ENCODE assay signal across 16 cellular contexts in genomic region chr12:111093428-111094142, GRCh38. TPM values are rescaled to one million over a fixed set of nuclear protein-coding genes. Genes with fewer than 3 reads are reported as not detected.
DNase-seq lines count a peak whose midpoint lies in the region; ATAC-seq and TF ChIP-seq lines count a peak whose summit lies in the region.
"Had no signal": no experiment of that assay in that cellular context is flagged by ENCODE, and none has a peak within 500 bp of the region (broad histone marks: within the 10 kb centered on the region; RNA-seq: fewer than 3 reads in every experiment).

No MANE protein-coding gene starts in this region.

- H3K36me3 ChIP-seq in BLaER1 treated with 17β-estradiol and CSF1 and Interleukin-3, amounts not matched to agents 10 nM and 100 nM, result no peaks in the 10 kb centered on the region
- H3K36me3 ChIP-seq in mesendoderm (ENCODE audit: control insufficient read depth, insufficient read depth, low read length), result no peaks in the 10 kb centered on the region
- no peaks in the 10 kb centered on the region for H3K36me3 ChIP-seq in transverse colon
- no peaks in the 10 kb centered on the region for H3K36me3 ChIP-seq in lower lobe of right lung
- H3K36me3 ChIP-seq: breast epithelium, neural progenitor cell had no signal

- H2BK5ac ChIP-seq in mesendoderm (ENCODE audit: low read length), result no peak overlapping the region

- H3K4ac ChIP-seq in mesendoderm (ENCODE audit: low read depth, low read length), result no peak overlapping the region

- peak overlapping the region; percentile 49 to 83 (median 64); a peak in 21 of 22 replicates for H3K4me2 ChIP-seq in BLaER1 treated with 17β-estradiol and CSF1 and Interleukin-3, amounts not matched to agents 10 nM and 100 nM
- H3K4me2 ChIP-seq in mesendoderm (ENCODE audit: low read length), result no peak overlapping the region
- H3K4me2 ChIP-seq: GM23338, neural progenitor cell, PC-9 had no signal

- no peaks in the 10 kb centered on the region for H3K27me3 ChIP-seq in BLaER1 treated with 17β-estradiol and CSF1 and Interleukin-3, amounts not matched to agents 10 nM and 100 nM
- H3K27me3 ChIP-seq in mesendoderm (ENCODE audit: insufficient read depth, low read length, poor library complexity) (no peaks in the 10 kb centered on the region), transverse colon (peaks cover 18% of the 10 kb centered on the region), lower lobe of right lung (ENCODE audit: low read depth) (peaks cover 18% of the 10 kb centered on the region)
- H3K27me3 ChIP-seq: neural progenitor cell had no signal

- peak overlapping the region; percentile 28 for H3K56ac ChIP-seq in mesendoderm (ENCODE audit: low read length)

- no peak for TF ChIP-seq EP300 in transverse colon (IDR thresholded peaks at IDR 0.05; ENCODE audit: low read depth)

- peaks cover 14 to 43% (median 28%) of the 10 kb centered on the region in 10 experiments for H3K4me1 ChIP-seq in BLaER1 treated with 17β-estradiol and CSF1 and Interleukin-3, amounts not matched to agents 10 nM and 100 nM
- H3K4me1 ChIP-seq in mesendoderm (ENCODE audit: control insufficient read depth, low read depth, low read length) (no peaks in the 10 kb centered on the region), transverse colon (no peaks in the 10 kb centered on the region), lower lobe of right lung (no peaks in the 10 kb centered on the region)
- H3K4me1 ChIP-seq: breast epithelium, neural progenitor cell had no signal

- no peaks in the 10 kb centered on the region for H4K20me1 ChIP-seq in BLaER1 treated with 17β-estradiol and CSF1 and Interleukin-3, amounts not matched to agents 10 nM and 100 nM

- TF ChIP-seq CTCF in transverse colon (IDR thresholded peaks at IDR 0.05), result no peak
- TF ChIP-seq CTCF in lower lobe of right lung (IDR thresholded peaks at IDR 0.05), result no peak

- H3K79me2 ChIP-seq in mesendoderm (ENCODE audit: control insufficient read depth, insufficient read depth, low read length), result no peaks in the 10 kb centered on the region

- no peaks in the 10 kb centered on the region for H3K79me1 ChIP-seq in mesendoderm (ENCODE audit: low read length)

- no peak for TF ChIP-seq POLR2A in transverse colon (IDR thresholded peaks at IDR 0.05)

- H3K9me3 ChIP-seq in BLaER1 treated with 17β-estradiol and CSF1 and Interleukin-3, amounts not matched to agents 10 nM and 100 nM (replicated peaks in 1 of 11), result no peaks in the 10 kb centered on the region
- H3K9me3 ChIP-seq in transverse colon (no peaks in the 10 kb centered on the region), lower lobe of right lung (no peaks in the 10 kb centered on the region)
- H3K9me3 ChIP-seq: breast epithelium had no signal

- H3K18ac ChIP-seq in mesendoderm (ENCODE audit: low read length), result no peak overlapping the region

- in situ Hi-C loops in transverse colon (cut with MboI; ENCODE audit: low pct_ligation_motif_present in 1 of 4, low pct_unique_long_range_greater_than_20kb in 1 of 4, low sequenced_read_pairs in 3 of 4), result no loop called here

- peak; percentile 51 for ATAC-seq in GM19351 (IDR thresholded peaks at IDR 0.05; ENCODE audit: unreplicated experiment)
- ATAC-seq in lower lobe of right lung, result no peak
- no peak for ATAC-seq in GM19328 (IDR thresholded peaks at IDR 0.05; ENCODE audit: unreplicated experiment)
- ATAC-seq: GM23338 had no signal

- DNase-seq in activated T-cell treated with anti-CD3 and anti-CD28 coated beads for 24 hours (ENCODE audit: low read depth), result peak; percentile 25
- DNase-seq in mesendoderm, result no peak
- DNase-seq in islet precursor cell, result no peak
- DNase-seq in transverse colon, result no peak
- no peak for DNase-seq in lower lobe of right lung
- DNase-seq: AML-193, PC-9, small intestine had no signal

- no peak overlapping the region for H2BK15ac ChIP-seq in mesendoderm (replicated peaks; ENCODE audit: low read depth)

- H4K5ac ChIP-seq in mesendoderm (ENCODE audit: low read length), result no peak overlapping the region

- no peak overlapping the region for H2AK5ac ChIP-seq in mesendoderm (ENCODE audit: low read length)

- no peak overlapping the region for H4K8ac ChIP-seq in mesendoderm (ENCODE audit: low read depth, low read length)

- no peak overlapping the region for H3K4me3 ChIP-seq in BLaER1 treated with 17β-estradiol and CSF1 and Interleukin-3, amounts not matched to agents 10 nM and 100 nM
- H3K4me3 ChIP-seq in mesendoderm (ENCODE audit: low read length), result no peak overlapping the region
- no peak overlapping the region for H3K4me3 ChIP-seq in transverse colon
- H3K4me3 ChIP-seq in lower lobe of right lung, result no peak overlapping the region
- H3K4me3 ChIP-seq: breast epithelium, GM23338, neural progenitor cell, PC-9 had no signal

- WGBS in mesendoderm (ENCODE audit: extremely low coverage, insufficient coverage, low lambda C conversion rate), result no CpG with 5 or more reads among the region's 17 CpGs
- WGBS in transverse colon (ENCODE audit: low coverage in 1 of 2), 2 donors, result 53 to 59% methylated on average over 17 of the region's 17 CpGs

- H3K23ac ChIP-seq in mesendoderm (ENCODE audit: low read length), result no peak overlapping the region

- H3K9ac ChIP-seq in BLaER1 treated with 17β-estradiol and CSF1 and Interleukin-3, amounts not matched to agents 10 nM and 100 nM, result peak overlapping the region in 3 of 11 experiments; percentile 8 to 47 (median 33); a peak in 3 of 22 replicates
- H3K9ac ChIP-seq in mesendoderm (ENCODE audit: low read length), result no peak overlapping the region
- H3K9ac ChIP-seq: neural progenitor cell had no signal

- H3K27ac ChIP-seq in BLaER1 treated with 17β-estradiol and CSF1 and Interleukin-3, amounts not matched to agents 10 nM and 100 nM, result peak overlapping the region in 1 of 11 experiments; percentile 13; a peak in 1 of 22 replicates
- H3K27ac ChIP-seq in mesendoderm (ENCODE audit: low read depth, low read length), result no peak overlapping the region
- no peak overlapping the region for H3K27ac ChIP-seq in transverse colon
- no peak overlapping the region for H3K27ac ChIP-seq in lower lobe of right lung
- H3K27ac ChIP-seq: breast epithelium, neural progenitor cell, PC-9 had no signal

- intact Hi-C loops in transverse colon (cut with DNase I; ENCODE audit: low total_unique reads), result no loop called here
- intact Hi-C loops in lower lobe of right lung (cut with DNase I), result no loop called here

- no peak overlapping the region for H2BK120ac ChIP-seq in mesendoderm (ENCODE audit: low read depth, low read length)

RNA-seq across cellular contexts. Expression of gene CUX2, which starts 59.6 kb away (rescaled TPM):
- polyA plus RNA-seq in mesendoderm (2013, experiment 1 of 2), result 2.2 TPM
- 2.2 TPM for polyA plus RNA-seq in mesendoderm (2013, experiment 2 of 2)
- total RNA-seq in transverse colon, result under 1 TPM in 3 of 4 donors, not detected in 1; under 0.01 to 0.20 (median 0.16) TPM
- not detected for total RNA-seq in lower lobe of right lung
- total RNA-seq: glomerular endothelial cell, M059J, PC-9 had no signal
